ENCODE assay signal across 16 cellular contexts in the genomic region with DNA sequence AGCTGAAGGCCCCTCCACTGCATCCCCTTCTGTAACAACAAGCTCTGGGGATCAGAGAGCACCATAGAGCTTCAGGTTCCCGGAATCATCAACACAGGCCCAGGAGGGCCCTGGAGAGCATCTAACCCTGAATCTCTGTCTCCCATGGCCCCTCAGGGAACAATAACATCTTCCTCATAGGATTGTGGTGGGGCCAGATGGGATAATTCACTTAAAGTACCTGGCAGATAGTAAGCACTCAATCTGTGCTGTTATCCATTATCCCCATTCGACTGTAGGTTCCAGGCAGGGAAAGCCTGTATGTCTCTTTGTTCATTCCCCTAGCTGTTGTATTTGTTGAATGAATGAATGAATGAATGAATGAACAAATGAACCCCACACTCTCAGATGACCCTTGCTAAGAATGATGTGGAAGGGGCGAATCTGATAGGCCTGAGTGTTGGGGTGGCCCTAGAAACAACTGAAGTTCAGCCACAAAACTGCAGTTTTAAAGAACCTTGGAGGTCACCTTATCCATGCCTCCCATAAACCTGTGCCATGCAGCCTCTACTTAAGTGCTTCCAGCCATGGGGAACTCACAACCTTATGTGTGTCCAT. TPM values are rescaled to one million over a fixed set of nuclear protein-coding genes. Genes with fewer than 3 reads are reported as not detected.
DNase-seq lines count a peak whose midpoint lies in the region; ATAC-seq and TF ChIP-seq lines count a peak whose summit lies in the region.
"Had no signal": no experiment of that assay in that cellular context is flagged by ENCODE, and none has a peak within 500 bp of the region (broad histone marks: within the 10 kb centered on the region; RNA-seq: fewer than 3 reads in every experiment).

No MANE protein-coding gene starts in this region.

- H3K36me3 ChIP-seq in MM.1S (replicated peaks; ENCODE audit: insufficient read depth, low read length) (peaks cover 26% of the 10 kb centered on the region), spleen (peaks cover 4 to 90% (median 45%) of the 10 kb centered on the region in 6 donors)
- H3K36me3 ChIP-seq: breast epithelium, suprapubic skin had no signal

- H3K9me3 Mint-ChIP-seq in activated CD8-positive, alpha-beta memory T cell treated with anti-CD3 and anti-CD28 coated beads, Interleukin-2, amount 10 ng/mL, durations not matched to agents 7 days and 5 days (ENCODE audit: low read depth) = no peaks in the 10 kb centered on the region
- no peaks in the 10 kb centered on the region for H3K9me3 Mint-ChIP-seq in activated naive CD8-positive, alpha-beta T cell (ENCODE audit: low read depth)
- H3K9me3 Mint-ChIP-seq: endodermal cell had no signal

- H3K4me1 Mint-ChIP-seq in activated CD8-positive, alpha-beta memory T cell treated with anti-CD3 and anti-CD28 coated beads, Interleukin-2, amount 10 ng/mL, durations not matched to agents 7 days and 5 days = peaks cover 97% of the 10 kb centered on the region
- H3K4me1 Mint-ChIP-seq in activated naive CD8-positive, alpha-beta T cell (ENCODE audit: low read depth) = peaks cover 93% of the 10 kb centered on the region

- no peak for ATAC-seq in activated CD8-positive, alpha-beta memory T cell treated with anti-CD3 and anti-CD28 coated beads, Interleukin-2, amount 10 ng/mL, durations not matched to agents 7 days and 5 days
- ATAC-seq in GM18870 (IDR thresholded peaks at IDR 0.05; ENCODE audit: unreplicated experiment) (no peak), HG03520 (IDR thresholded peaks at IDR 0.05; ENCODE audit: unreplicated experiment) (no peak), HG02870 (IDR thresholded peaks at IDR 0.05; ENCODE audit: unreplicated experiment) (no peak)
- ATAC-seq: HCT116 had no signal

- H3K27me3 ChIP-seq in MM.1S (replicated peaks; ENCODE audit: insufficient read depth, low read length) (no peaks in the 10 kb centered on the region), spleen (replicated peaks in 1 of 7) (no peaks in the 10 kb centered on the region)
- H3K27me3 ChIP-seq: breast epithelium, suprapubic skin had no signal

- peak overlapping the region; percentile 17 for H3K4me3 ChIP-seq in MM.1S (ENCODE audit: low read length)
- peak overlapping the region in 1 of 8 donors; percentile 80 for H3K4me3 ChIP-seq in spleen
- H3K4me3 ChIP-seq: breast epithelium, SK-N-MC, smooth muscle cell, suprapubic skin had no signal

- H3K27ac Mint-ChIP-seq in activated CD8-positive, alpha-beta memory T cell treated with anti-CD3 and anti-CD28 coated beads, Interleukin-2, amount 10 ng/mL, durations not matched to agents 7 days and 5 days = peak overlapping the region; percentile 96
- H3K27ac Mint-ChIP-seq in activated naive CD8-positive, alpha-beta T cell = peak overlapping the region; percentile 100
- H3K27ac Mint-ChIP-seq: endodermal cell had no signal

- no peaks in the 10 kb centered on the region for H4K20me1 ChIP-seq in MM.1S (ENCODE audit: insufficient read depth, low read length)

- no peak for TF ChIP-seq POLR2A in spleen (IDR thresholded peaks at IDR 0.05)

- 93 to 98% (median 95%) methylated on average over 3 of the region's 3 CpGs for WGBS in spleen, 5 donors

- no peaks in the 10 kb centered on the region for H3K27me3 Mint-ChIP-seq in activated CD8-positive, alpha-beta memory T cell treated with anti-CD3 and anti-CD28 coated beads, Interleukin-2, amount 10 ng/mL, durations not matched to agents 7 days and 5 days
- H3K27me3 Mint-ChIP-seq in activated naive CD8-positive, alpha-beta T cell = no peaks in the 10 kb centered on the region

- peaks cover 66% of the 10 kb centered on the region for H3K4me1 ChIP-seq in MM.1S (ENCODE audit: low read length)
- peaks cover 69 to 100% (median 84%) of the 10 kb centered on the region in 6 donors for H3K4me1 ChIP-seq in spleen
- H3K4me1 ChIP-seq: breast epithelium had no signal

- H3K27ac ChIP-seq in MM.1S (ENCODE audit: low read length) = peak overlapping the region; percentile 98
- peak overlapping the region; percentile 37 to 99 (median 96) for H3K27ac ChIP-seq in spleen
- H3K27ac ChIP-seq: breast epithelium, SK-N-MC, suprapubic skin had no signal

- peak overlapping the region; percentile 35 for H3K9ac ChIP-seq in MM.1S (ENCODE audit: low read length)

- no peaks in the 10 kb centered on the region for H3K9me3 ChIP-seq in MM.1S (replicated peaks; ENCODE audit: insufficient read depth, low read length)
- H3K9me3 ChIP-seq in spleen = no peaks in the 10 kb centered on the region
- H3K9me3 ChIP-seq: breast epithelium, suprapubic skin had no signal

- no peak for DNase-seq in activated CD8-positive, alpha-beta memory T cell treated with anti-CD3 and anti-CD28 coated beads, Interleukin-2, amount 10 ng/mL, durations not matched to agents 7 days and 5 days
- no peak for DNase-seq in activated CD8-positive, alpha-beta memory T cell treated with anti-CD3 and anti-CD28 coated beads for 24 hours
- DNase-seq in MM.1S (no peak), spleen (no peak)
- DNase-seq: endodermal cell, foreskin fibroblast, occipital lobe had no signal

- H3K79me2 ChIP-seq in MM.1S (ENCODE audit: low read length) = peaks cover 87% of the 10 kb centered on the region

- H3K9me2 ChIP-seq in MM.1S (replicated peaks; ENCODE audit: insufficient read depth, low read length) = no peaks in the 10 kb centered on the region

- peak overlapping the region; percentile 94 for H3K4me2 ChIP-seq in MM.1S (ENCODE audit: low read depth, low read length)
- H3K4me2 ChIP-seq: smooth muscle cell had no signal

- peak overlapping the region; percentile 64 for H3K4me3 Mint-ChIP-seq in activated CD8-positive, alpha-beta memory T cell treated with anti-CD3 and anti-CD28 coated beads, Interleukin-2, amount 10 ng/mL, durations not matched to agents 7 days and 5 days
- H3K4me3 Mint-ChIP-seq in activated naive CD8-positive, alpha-beta T cell = peak overlapping the region; percentile 87
- H3K4me3 Mint-ChIP-seq: endodermal cell had no signal

- H3F3A ChIP-seq in MM.1S (ENCODE audit: insufficient read depth, low read length) = peaks cover 48% of the 10 kb centered on the region

- TF ChIP-seq CTCF in MM.1S (IDR thresholded peaks at IDR 0.05; ENCODE audit: low read length) (no peak), spleen (IDR thresholded peaks at IDR 0.05 in 8 of 11, conservative IDR thresholded peaks at IDR 0.05 in 3 of 11) (no peak)

- intact Hi-C loops in spleen (cut with DNase I; ENCODE audit: low total_unique reads) = no loop called here

- H3K36me3 Mint-ChIP-seq in activated CD8-positive, alpha-beta memory T cell treated with anti-CD3 and anti-CD28 coated beads, Interleukin-2, amount 10 ng/mL, durations not matched to agents 7 days and 5 days = peaks cover 57% of the 10 kb centered on the region
- peaks cover 16% of the 10 kb centered on the region for H3K36me3 Mint-ChIP-seq in activated naive CD8-positive, alpha-beta T cell

- no peak overlapping the region for H2AFZ ChIP-seq in MM.1S (ENCODE audit: low read length)

- CTCF ChIA-PET in activated CD8-positive, alpha-beta memory T cell treated with anti-CD3 and anti-CD28 coated beads, Interleukin-2, amount 10 ng/mL, durations not matched to agents 7 days and 5 days (lab: Charles Lee) = interaction anchor here (1.2 to 30.3 kb wide), 5 partner anchors 10 to 37 kb away, joined by 4 to 438 read pairs (median 67); a partner anchor contains a TSS

RNA-seq across cellular contexts. Expression of a gene that starts 14.5 kb away (rescaled TPM):
- 100 to 1,000 TPM; 326 to 386 TPM for total RNA-seq in activated CD8-positive, alpha-beta memory T cell treated with anti-CD3 and anti-CD28 coated beads, Interleukin-2, amount 10 ng/mL, durations not matched to agents 7 days and 5 days
- total RNA-seq in spleen = 100 to 1,000 TPM; 473 to 747 (median 586) TPM
- 100 to 1,000 TPM; 419 to 691 (median 502) TPM for polyA plus RNA-seq in spleen
- total RNA-seq: endodermal cell had no signal

RNA-seq across cellular contexts. Expression of a gene that starts 19.7 kb away (rescaled TPM):
- total RNA-seq in activated CD8-positive, alpha-beta memory T cell treated with anti-CD3 and anti-CD28 coated beads, Interleukin-2, amount 10 ng/mL, durations not matched to agents 7 days and 5 days = under 1 TPM in 1 of 2 experiments, not detected in 1; 0.32 TPM
- 1 to 10 TPM in 1 of 7 donors, under 1 TPM in 5, not detected in 1; 0.30 to 1.1 (median 0.69) TPM for total RNA-seq in spleen
- under 1 TPM; 0.04 to 0.08 (median 0.06) TPM for polyA plus RNA-seq in spleen
- total RNA-seq: breast epithelium, endodermal cell had no signal
